In the genomic region with DNA sequence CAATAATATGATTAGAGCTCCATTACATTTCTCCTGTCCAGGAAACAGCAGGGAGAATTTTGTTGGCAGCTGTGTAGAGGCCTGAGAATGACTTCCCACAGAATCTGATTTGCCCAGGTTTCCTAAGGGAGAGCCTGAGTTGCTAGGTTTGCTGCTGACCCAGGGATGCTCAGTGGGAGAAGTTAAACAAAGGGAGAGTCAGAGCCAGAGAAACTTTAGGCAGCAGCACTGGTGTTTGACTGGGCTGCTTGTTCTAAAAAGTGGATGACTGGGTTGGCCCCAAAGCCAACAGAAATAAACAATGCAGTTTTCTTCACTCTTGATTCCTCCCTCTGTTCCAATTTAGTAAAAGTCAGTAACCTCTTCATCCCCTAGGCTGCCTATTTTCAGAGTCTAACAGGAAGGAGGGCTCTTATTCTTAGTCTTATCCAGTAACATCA, we compare ENCODE assay signal across 8 cellular contexts.
DNase-seq lines count a peak whose midpoint lies in the region; TF ChIP-seq lines count a peak whose summit lies in the region.
"Not testable (repeated sequence)": the region's sequence is repeated elsewhere in the genome, so short reads cannot be mapped to it uniquely, and the experiment has no call there.

No MANE protein-coding gene starts in this region.

- H3K4me3 ChIP-seq in AG04450 (ENCODE audit: low read depth, low read length); HUES48 (ENCODE audit: low read depth, low read length); adipocyte (ENCODE audit: low read length); fibroblast of the aortic adventitia (ENCODE audit: low read depth, low read length): not testable (repeated sequence)

- H3K4me1 Mint-ChIP-seq in osteocyte (ENCODE audit: unreplicated experiment) = peaks cover 24% of the 10 kb centered on the region

- H3K27ac ChIP-seq in AG04450 (ENCODE audit: low read depth, low read length) = not testable (repeated sequence)
- H3K27ac ChIP-seq in HUES48 (ENCODE audit: low read depth, low read length) = peak overlapping the region; percentile 42

- H3K9me3 Mint-ChIP-seq in osteocyte (ENCODE audit: unreplicated experiment) = not testable (repeated sequence)

- peaks cover 23% of the 10 kb centered on the region for H3K4me1 ChIP-seq in HUES48 (ENCODE audit: control insufficient read depth, insufficient read depth, low read length)
- H3K4me1 ChIP-seq in adipocyte (ENCODE audit: control insufficient read depth, insufficient read depth, low read length) = not testable (repeated sequence)

- POLR2A ChIA-PET in AG04450 (lab: Yijun Ruan, JAX) = not testable (repeated sequence)

- CTCF ChIA-PET in AG04450 (lab: Charles Lee) = not testable (repeated sequence)

- TF ChIP-seq CTCF in AG04450 (IDR thresholded peaks at IDR 0.05; ENCODE audit: low read depth, low read length); fibroblast of the aortic adventitia (IDR thresholded peaks at IDR 0.05; ENCODE audit: insufficient read depth, low read length); osteocyte (IDR thresholded peaks at IDR 0.05): not testable (repeated sequence)

- not testable (repeated sequence) for H3K36me3 ChIP-seq in HUES48 (ENCODE audit: control insufficient read depth, insufficient read depth, low read length); adipocyte (ENCODE audit: control insufficient read depth, insufficient read depth, low read length, severe bottlenecking)

- not testable (repeated sequence) for H3K27me3 ChIP-seq in AG04450 (ENCODE audit: control insufficient read depth, insufficient read depth, low read length); HUES48 (ENCODE audit: control insufficient read depth, insufficient read depth, low read length); adipocyte (replicated peaks; ENCODE audit: control insufficient read depth, insufficient read depth, low read length)

- not testable (repeated sequence) for H3K9me3 ChIP-seq in AG04450 (ENCODE audit: control insufficient read depth, insufficient read depth, low read length); HUES48 (ENCODE audit: control insufficient read depth, insufficient read depth, low read length); adipocyte (ENCODE audit: control insufficient read depth, low read length)

- DNase-seq in AG04450 (ENCODE audit: low read depth, low spot score) (peak; percentile 13), adipocyte (ENCODE audit: low read depth) (peak; percentile 49), cerebellar cortex (ENCODE audit: low spot score) (peak; percentile 39), fibroblast of the aortic adventitia (ENCODE audit: low read depth) (peak; percentile 73), inferior parietal cortex (ENCODE audit: extremely low spot score) (peak; percentile 60), superior temporal gyrus (ENCODE audit: extremely low spot score) (peak; percentile 85)
- DNase-seq in osteocyte (ENCODE audit: extremely low spot score, unreplicated experiment) = not testable (repeated sequence)

- not testable (repeated sequence) for H3K4me3 Mint-ChIP-seq in osteocyte (ENCODE audit: unreplicated experiment)

- H3K27me3 Mint-ChIP-seq in osteocyte (ENCODE audit: unreplicated experiment) = not testable (repeated sequence)

- not testable (repeated sequence) for H3K9ac ChIP-seq in HUES48 (ENCODE audit: low read depth, low read length); adipocyte (ENCODE audit: low read length)

- not testable (repeated sequence) for H3K36me3 Mint-ChIP-seq in osteocyte (ENCODE audit: unreplicated experiment)

- H3K27ac Mint-ChIP-seq in osteocyte (ENCODE audit: unreplicated experiment) = peak overlapping the region; percentile 11
